Comparison of ENCODE assay signal across 17 cellular contexts in genomic region chr10:107418411-107418810, GRCh38.
DNase-seq lines count a peak whose midpoint lies in the region; ATAC-seq and TF ChIP-seq lines count a peak whose summit lies in the region.
"Had no signal": no experiment of that assay in that cellular context is flagged by ENCODE, and none has a peak within 500 bp of the region (broad histone marks: within the 10 kb centered on the region; RNA-seq: fewer than 3 reads in every experiment).

No MANE protein-coding gene starts in this region.

- no peaks in the 10 kb centered on the region for H3K27me3 ChIP-seq in spleen (replicated peaks in 1 of 7)

- TF ChIP-seq POLR2A in spleen (IDR thresholded peaks at IDR 0.05) = no peak

- intact Hi-C loops in spleen (cut with DNase I; ENCODE audit: low total_unique reads) = no loop called here

- no peak for TF ChIP-seq CTCF in spleen (IDR thresholded peaks at IDR 0.05 in 8 of 11, conservative IDR thresholded peaks at IDR 0.05 in 3 of 11)

- peaks cover 0 to 10% (median 4%) of the 10 kb centered on the region in 6 donors for H3K4me1 ChIP-seq in spleen

- H3K36me3 ChIP-seq in spleen = no peaks in the 10 kb centered on the region

- WGBS in spleen, 5 donors = 43 to 66% (median 50%) methylated on average over 4 of the region's 4 CpGs

- H3K9me3 ChIP-seq in spleen = peaks cover 0 to 3% (median 0%) of the 10 kb centered on the region in 8 donors

- peak overlapping the region in 7 of 8 donors; percentile 9 to 53 (median 39) for H3K27ac ChIP-seq in spleen

- DNase-seq in MV-4-11 (lab: John Stamatoyannopoulos, UW) (peak; percentile 86), spleen (no peak), SK-N-DZ (ENCODE audit: low spot score) (no peak)
- no peak for DNase-seq in effector CD4-positive, alpha-beta T cell
- DNase-seq in stimulated activated naive CD4-positive, alpha-beta T cell (lab: John Stamatoyannopoulos, UW) = no peak
- DNase-seq: activated CD4-positive, alpha-beta T cell treated with anti-CD3 and anti-CD28 coated beads for 48 hours; activated naive CD8-positive, alpha-beta T cell treated with anti-CD3 and anti-CD28 coated beads, Interleukin-2, amount 10 ng/mL, durations not matched to agents 7 days and 5 days; activated T-cell treated with anti-CD3 and anti-CD28 coated beads, Interleukin-2, amount 50 U/mL, for 24 hours; caudate nucleus; DMS79 treated with DMSO at 0.1 percent for 48 hours; foreskin fibroblast; naive thymus-derived CD8-positive, alpha-beta T cell; SIG-M5; substantia nigra had no signal

- peak; percentile 77 for ATAC-seq in GM19025 (IDR thresholded peaks at IDR 0.05; ENCODE audit: low read depth, unreplicated experiment)
- peak; percentile 43 for ATAC-seq in HG02623 (IDR thresholded peaks at IDR 0.05; ENCODE audit: unreplicated experiment)
- ATAC-seq in HG03025 (IDR thresholded peaks at IDR 0.05; ENCODE audit: low FRiP score, unreplicated experiment) = no peak
- ATAC-seq: naive thymus-derived CD8-positive, alpha-beta T cell had no signal

- peak overlapping the region in 2 of 8 donors; percentile 7 to 20 for H3K4me3 ChIP-seq in spleen
